ENCODE assay signal across 8 cellular contexts in the genomic region with DNA sequence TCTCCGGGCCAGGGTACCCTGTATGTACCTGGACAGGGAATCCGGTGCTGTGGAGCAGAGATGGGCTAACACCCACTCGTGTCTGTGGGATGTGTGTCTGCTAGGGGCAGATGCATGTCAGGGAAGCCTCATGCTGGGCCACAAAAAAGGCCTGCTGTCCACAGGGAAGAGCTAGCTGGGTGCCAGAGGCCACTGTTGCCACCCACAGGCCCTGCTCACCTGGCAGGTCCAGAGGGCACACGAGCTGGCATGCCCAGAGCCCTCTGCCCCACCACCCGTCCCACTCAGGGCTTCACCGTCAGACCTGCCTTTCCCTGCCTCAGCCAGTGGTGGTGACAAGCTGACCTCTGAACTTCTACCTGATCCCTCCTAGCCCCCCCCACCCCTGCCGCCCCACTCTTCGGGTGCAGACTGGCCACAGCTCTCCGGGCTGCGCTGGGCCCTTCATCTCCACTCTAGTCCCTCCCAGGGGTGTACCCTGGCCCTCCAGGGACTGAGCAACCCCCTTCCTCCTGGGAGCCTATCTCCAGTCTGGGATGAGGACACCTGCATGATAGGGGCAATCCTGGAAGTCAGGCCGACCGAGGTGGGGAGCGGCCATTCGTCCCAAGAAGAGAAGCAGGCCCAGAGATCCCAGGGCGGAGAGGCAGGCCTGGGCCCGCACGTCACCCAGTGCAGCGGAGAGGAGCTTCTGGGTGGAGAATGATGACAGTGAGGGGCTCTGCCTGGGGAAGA. TPM values are rescaled to one million over a fixed set of nuclear protein-coding genes. Genes with fewer than 3 reads are reported as not detected.
A peak's percentile ranks its signal among the peaks of the same experiment; 100 is the strongest.
DNase-seq lines count a peak whose midpoint lies in the region; ATAC-seq, FAIRE-seq and TF ChIP-seq lines count a peak whose summit lies in the region.

No MANE protein-coding gene starts in this region.

- H3K4me2 ChIP-seq in A549 (peak overlapping the region; percentile 90), mammary epithelial cell (ENCODE audit: insufficient read depth, low read depth, low read length) (peak overlapping the region; percentile 100)

- peak overlapping the region; percentile 76 to 99 for H3K27ac ChIP-seq in A549
- peak overlapping the region; percentile 9 for H3K27ac ChIP-seq in mammary epithelial cell (ENCODE audit: insufficient read depth, low read depth, low read length)

- H3K9me3 ChIP-seq in A549 (no peaks in the 10 kb centered on the region), mammary epithelial cell (replicated peaks; ENCODE audit: insufficient read depth, low read length) (no peaks in the 10 kb centered on the region), mononuclear cell (ENCODE audit: low read depth, low read length) (no peaks in the 10 kb centered on the region)

- H4K20me1 ChIP-seq in mammary epithelial cell (ENCODE audit: insufficient read depth, low read length) = peaks cover 2% of the 10 kb centered on the region

- WGBS in A549 (ENCODE audit: missing lambda C conversion rate) = 60% methylated on average over 13 of the region's 18 CpGs
- 9% methylated on average over 12 of the region's 18 CpGs for WGBS in mammary epithelial cell (ENCODE audit: low coverage, missing lambda C conversion rate)

- no peak for TF ChIP-seq CTCF in A549 (IDR thresholded peaks at IDR 0.05)
- no peak for TF ChIP-seq CTCF in mammary epithelial cell (conservative IDR thresholded peaks at IDR 0.05 in 1 of 2, IDR thresholded peaks at IDR 0.05 in 1 of 2; ENCODE audit: extremely low read depth in 1 of 2, insufficient read depth in 1 of 2, low read depth in 1 of 2, low read length in 2 of 2)

- intact Hi-C loops in mammary epithelial cell (cut with micrococcal nuclease) = loop anchor here (1.0 to 10.0 kb wide), 5 partner anchors 9 to 256 kb away; partner anchors contain the start of genes LMNTD2, PIDD1 and RASSF7

- POLR2A ChIA-PET in A549 (lab: Yijun Ruan, JAX) = interaction anchor here (0.6 to 1.5 kb wide), 5 partner anchors 10 to 82 kb away, joined by 3 to 6 read pairs (median 3); partner anchors contain the start of genes PNPLA2 and RPLP2

- in situ Hi-C loops in mammary epithelial cell (cut with MboI; ENCODE audit: low sequenced_read_pairs in 2 of 2) = no loop called here

- peaks cover 14% of the 10 kb centered on the region for H3K79me2 ChIP-seq in mammary epithelial cell (ENCODE audit: insufficient read depth, low read length)

- H3K27me3 ChIP-seq in mammary epithelial cell (ENCODE audit: insufficient read depth, low read length) (no peaks in the 10 kb centered on the region), mononuclear cell (ENCODE audit: insufficient read depth, low read length) (no peaks in the 10 kb centered on the region)

- ATAC-seq in A549 = peak in 1 of 2 experiments; percentile 4; a peak in 2 of 6 replicates
- no peak for ATAC-seq in GM19023 (IDR thresholded peaks at IDR 0.05; ENCODE audit: unreplicated experiment)
- no peak for ATAC-seq in HG03196 (IDR thresholded peaks at IDR 0.05; ENCODE audit: unreplicated experiment)
- ATAC-seq in GM18861 (IDR thresholded peaks at IDR 0.05; ENCODE audit: unreplicated experiment) = no peak

- FAIRE-seq in A549 (lab: Jason Lieb, UNC) = no peak

- DNase-seq in A549 (ENCODE audit: low read depth in 1 of 2, low spot score in 1 of 2) = no peak
- DNase-seq in HT-29 (ENCODE audit: low spot score) = peak; percentile 59
- DNase-seq in mammary epithelial cell = no peak
- DNase-seq in stimulated activated CD4-positive, alpha-beta T cell treated with anti-CD3 and anti-CD28 coated beads, Interleukin-4, amount 100 ng/mL, for 24 hours = no peak

- dilution Hi-C loops in mammary epithelial cell (cut with HindIII; ENCODE audit: low sequenced_read_pairs) = no loop called here

- no peaks in the 10 kb centered on the region for H3K36me3 ChIP-seq in mammary epithelial cell (ENCODE audit: insufficient read depth, low read length)

- TF ChIP-seq EP300 in A549 (IDR thresholded peaks at IDR 0.05) = no peak

- TF ChIP-seq POLR2A in A549 (IDR thresholded peaks at IDR 0.05; ENCODE audit: low read length) = no peak

- H3K4me3 ChIP-seq in A549 = peak overlapping the region; percentile 66
- H3K4me3 ChIP-seq in mammary epithelial cell (replicated peaks in 1 of 3; ENCODE audit: insufficient read depth in 1 of 3, low read depth in 2 of 3, low read length in 3 of 3) = peak overlapping the region; percentile 55 to 93 (median 88)
- H3K4me3 ChIP-seq in mononuclear cell (ENCODE audit: low read length) = peak overlapping the region; percentile 79

- no TSS peak for BruUV-seq in mammary epithelial cell (replicated peaks; lab: Mats Ljungman, UMichigan)

- H2AFZ ChIP-seq in mammary epithelial cell (ENCODE audit: low read depth, low read length) = peak overlapping the region; percentile 71

- peak overlapping the region; percentile 30 for H3K9ac ChIP-seq in mammary epithelial cell (ENCODE audit: insufficient read depth, low read length)

- CTCF ChIA-PET in A549 (lab: Yijun Ruan, JAX) (interaction anchor here (0.6 to 2.1 kb wide), 7 partner anchors 8 to 451 kb away, joined by 3 to 13 read pairs (median 3); partner anchors contain the start of gene PIDD1), mammary epithelial cell (lab: Charles Lee; ENCODE audit: low non-redundant PET) (interaction anchor here (1.1 kb wide), 1 partner anchor 13 kb away, joined by 3 read pairs; no protein-coding TSS in a partner anchor)

- TF ChIP-seq RAD21 in A549 (conservative IDR thresholded peaks at IDR 0.05 in 1 of 2, IDR thresholded peaks at IDR 0.05 in 1 of 2) = no peak

- H3K4me1 ChIP-seq in A549 (peaks cover 28% of the 10 kb centered on the region), mammary epithelial cell (ENCODE audit: insufficient read depth, low read length) (peaks cover 23% of the 10 kb centered on the region), mononuclear cell (ENCODE audit: insufficient read depth, low read length) (peaks cover 30% of the 10 kb centered on the region)

TF ChIP-seq in A549, 52 proteins besides CTCF, POLR2A, EP300 and RAD21 (continues in another document):
- TF ChIP-seq RARB (CRISPR knock-in tag; IDR thresholded peaks at IDR 0.05) (no peak), RFX5 (IDR thresholded peaks at IDR 0.05) (no peak), ZNF302 (CRISPR knock-in tag; IDR thresholded peaks at IDR 0.05) (no peak), EHMT2 (IDR thresholded peaks at IDR 0.05; ENCODE audit: low read depth) (no peak), ZSCAN20 (CRISPR knock-in tag; IDR thresholded peaks at IDR 0.05) (no peak)

RNA-seq across cellular contexts. Expression of gene SLC25A22, which starts 1.3 kb away (rescaled TPM):
- polyA plus RNA-seq in A549 (2011; rRNA removed) = 11.6 and 13.5 TPM in 2 replicates
- polyA plus RNA-seq in A549 (2012; cell fraction: cytosol; rRNA removed) = 43.6 and 50.2 TPM in 2 replicates
- 85.4 and 116 TPM in 2 replicates for polyA plus RNA-seq in A549 (2012; cell fraction: nucleus; rRNA removed)
- 18.7 to 21.8 TPM (median 19.5 TPM) in 3 replicates for polyA plus RNA-seq in A549 (2017; fragmentation: RNase III; extraction: RNeasy Plus Mini Kit Qiagen cat#74134 plus additional on column Dnase treatment)
- 4.5 and 15.8 TPM in 2 replicates for polyA minus RNA-seq in A549 (2011; rRNA and poly(A)+ RNA removed)
- 82.6 and 108 TPM in 2 replicates for total RNA-seq in HT-29 (2014; rRNA removed; shearing (Covaris generic))
- 10 to 100 TPM in 1 of 2 donors, 1 to 10 TPM in 1; 7.3 to 29.5 TPM for total RNA-seq in mammary epithelial cell
- 19.4 TPM for polyA plus RNA-seq in mammary epithelial cell
- polyA minus RNA-seq in mammary epithelial cell = 11.3 TPM
- 3.5 TPM for total RNA-seq in mononuclear cell

RNA-seq across cellular contexts. Expression of gene CEND1, which starts 6.8 kb away (rescaled TPM):
- polyA plus RNA-seq in A549 (2011; rRNA removed) (not detected in 2 replicates), A549 (2017; fragmentation: RNase III; extraction: RNeasy Plus Mini Kit Qiagen cat#74134 plus additional on column Dnase treatment) (1.0 to 1.3 TPM (median 1.0 TPM) in 3 replicates), mammary epithelial cell (not detected)
- 0.32 and 0.51 TPM in 2 replicates for polyA plus RNA-seq in A549 (2012; cell fraction: cytosol; rRNA removed)
- polyA plus RNA-seq in A549 (2012; cell fraction: nucleus; rRNA removed) = 0.47 and 0.59 TPM in 2 replicates
- polyA minus RNA-seq in A549 (2011; rRNA and poly(A)+ RNA removed) = 0.29 TPM in 1 of 2 replicates, not detected in the other
- total RNA-seq in HT-29 (2014; rRNA removed; shearing (Covaris generic)) = 0.47 TPM in 1 of 2 replicates, not detected in the other
- total RNA-seq in mammary epithelial cell (not detected), mononuclear cell (not detected)
- not detected for polyA minus RNA-seq in mammary epithelial cell

RNA-seq across cellular contexts. Expression of gene PIDD1, which starts 8.3 kb away (rescaled TPM):
- polyA plus RNA-seq in A549 (2011; rRNA removed) = 6.3 and 6.5 TPM in 2 replicates
- polyA plus RNA-seq in A549 (2012; cell fraction: cytosol; rRNA removed) = 17.5 and 23.5 TPM in 2 replicates
- polyA plus RNA-seq in A549 (2012; cell fraction: nucleus; rRNA removed) = 117 and 172 TPM in 2 replicates
- 15.7 to 19.0 TPM (median 18.9 TPM) in 3 replicates for polyA plus RNA-seq in A549 (2017; fragmentation: RNase III; extraction: RNeasy Plus Mini Kit Qiagen cat#74134 plus additional on column Dnase treatment)
- 2.7 and 4.4 TPM in 2 replicates for polyA minus RNA-seq in A549 (2011; rRNA and poly(A)+ RNA removed)
- total RNA-seq in HT-29 (2014; rRNA removed; shearing (Covaris generic)) = 31.7 and 53.9 TPM in 2 replicates
- total RNA-seq in mammary epithelial cell = 10 to 100 TPM in 1 of 2 donors, 1 to 10 TPM in 1; 4.5 to 19.2 TPM
- 9.3 TPM for polyA plus RNA-seq in mammary epithelial cell
- 1.8 TPM for polyA minus RNA-seq in mammary epithelial cell
- total RNA-seq in mononuclear cell = 6.2 TPM

RNA-seq across cellular contexts. Expression of gene RPLP2, which starts 13.0 kb away (rescaled TPM):
- polyA plus RNA-seq in A549 (2011; rRNA removed) (1,346 and 1,493 TPM in 2 replicates), A549 (2017; fragmentation: RNase III; extraction: RNeasy Plus Mini Kit Qiagen cat#74134 plus additional on column Dnase treatment) (2,443 to 2,621 TPM (median 2,508 TPM) in 3 replicates), mammary epithelial cell (1,296 TPM)
- polyA plus RNA-seq in A549 (2012; cell fraction: cytosol; rRNA removed) = 3,184 and 3,866 TPM in 2 replicates
- 1,421 and 2,115 TPM in 2 replicates for polyA plus RNA-seq in A549 (2012; cell fraction: nucleus; rRNA removed)
- 823 and 964 TPM in 2 replicates for polyA minus RNA-seq in A549 (2011; rRNA and poly(A)+ RNA removed)
- total RNA-seq in HT-29 (2014; rRNA removed; shearing (Covaris generic)) = 1,913 and 1,915 TPM in 2 replicates
- total RNA-seq in mammary epithelial cell (1,000 to 10,000 TPM in 1 of 2 donors, 100 to 1,000 TPM in 1; 135 to 1,487 TPM), mononuclear cell (653 TPM)
- 737 TPM for polyA minus RNA-seq in mammary epithelial cell

RNA-seq across cellular contexts. Expression of gene GATD1, which starts 19.4 kb away (rescaled TPM):
- polyA plus RNA-seq in A549 (2011; rRNA removed) (14.5 and 16.8 TPM in 2 replicates), A549 (2017; fragmentation: RNase III; extraction: RNeasy Plus Mini Kit Qiagen cat#74134 plus additional on column Dnase treatment) (41.9 to 43.5 TPM (median 43.1 TPM) in 3 replicates), mammary epithelial cell (29.6 TPM)
- 82.8 and 96.7 TPM in 2 replicates for polyA plus RNA-seq in A549 (2012; cell fraction: cytosol; rRNA removed)
- 296 and 428 TPM in 2 replicates for polyA plus RNA-seq in A549 (2012; cell fraction: nucleus; rRNA removed)
- polyA minus RNA-seq in A549 (2011; rRNA and poly(A)+ RNA removed) = 8.6 and 9.5 TPM in 2 replicates
- total RNA-seq in HT-29 (2014; rRNA removed; shearing (Covaris generic)) = 128 and 132 TPM in 2 replicates
- total RNA-seq in mammary epithelial cell (10 to 100 TPM; 47.0 to 78.2 TPM), mononuclear cell (7.2 TPM)
- 39.8 TPM for polyA minus RNA-seq in mammary epithelial cell
